Comparison of ENCODE assay signal across 21 cellular contexts in the genomic region with DNA sequence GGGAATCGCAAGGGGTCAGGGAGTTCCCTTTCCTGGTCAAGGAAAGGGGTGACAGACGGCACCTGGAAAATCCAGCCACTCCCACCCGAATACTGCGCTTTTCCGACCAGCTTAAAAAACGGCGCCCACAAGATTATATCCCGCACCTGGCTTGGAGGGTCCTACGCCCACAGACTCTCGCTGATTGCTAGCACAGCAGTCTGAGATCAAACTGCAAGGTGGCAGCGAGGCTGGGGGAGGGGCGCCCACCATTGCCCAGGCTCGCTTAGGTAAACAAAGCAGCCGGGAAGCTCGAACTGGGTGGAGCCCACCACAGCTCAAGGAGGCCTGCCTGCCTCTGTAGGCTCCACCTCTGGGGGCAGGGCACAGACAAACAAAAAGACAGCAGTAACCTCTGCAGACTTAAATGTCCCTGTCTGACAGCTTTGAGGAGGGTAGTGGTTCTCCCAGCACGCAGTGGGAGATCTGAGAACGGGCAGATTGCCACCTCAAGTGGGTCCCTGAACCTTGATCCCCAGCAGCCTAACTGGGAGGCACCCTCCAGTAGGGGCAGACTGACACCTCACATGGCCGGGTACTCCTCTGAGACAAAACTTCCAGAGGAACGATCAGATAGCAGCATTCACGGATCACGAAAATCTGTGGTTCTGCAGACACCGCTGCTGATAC. TPM values are rescaled to one million over a fixed set of nuclear protein-coding genes. Genes with fewer than 3 reads are reported as not detected.
"Had no signal": no experiment of that assay in that cellular context is flagged by ENCODE, and none has a peak within 500 bp of the region (broad histone marks: within the 10 kb centered on the region; RNA-seq: fewer than 3 reads in every experiment).

No MANE protein-coding gene starts in this region.

RNA-seq across cellular contexts. Expression of a gene that starts 52.4 kb away (rescaled TPM):
- total RNA-seq: dermis blood vessel endothelial cell; dorsolateral prefrontal cortex; endothelial cell of umbilical vein; epithelial cell of proximal tubule; esophagus squamous epithelium; gastrocnemius medialis; glomerular endothelial cell; heart right ventricle; kidney epithelial cell; left cardiac atrium; left lung; left ventricle myocardium superior; lower lobe of right lung; lung microvascular endothelial cell; mesenteric fat pad; mesothelial cell of epicardium; mucosa of descending colon; myocyte; naive thymus-derived CD8-positive, alpha-beta T cell had no signal
- polyA plus RNA-seq: endothelial cell of umbilical vein; esophagus; heart right ventricle; keratinocyte; naive thymus-derived CD8-positive, alpha-beta T cell had no signal
